Comparison of ENCODE assay signal across 1 cellular context in the genomic region with DNA sequence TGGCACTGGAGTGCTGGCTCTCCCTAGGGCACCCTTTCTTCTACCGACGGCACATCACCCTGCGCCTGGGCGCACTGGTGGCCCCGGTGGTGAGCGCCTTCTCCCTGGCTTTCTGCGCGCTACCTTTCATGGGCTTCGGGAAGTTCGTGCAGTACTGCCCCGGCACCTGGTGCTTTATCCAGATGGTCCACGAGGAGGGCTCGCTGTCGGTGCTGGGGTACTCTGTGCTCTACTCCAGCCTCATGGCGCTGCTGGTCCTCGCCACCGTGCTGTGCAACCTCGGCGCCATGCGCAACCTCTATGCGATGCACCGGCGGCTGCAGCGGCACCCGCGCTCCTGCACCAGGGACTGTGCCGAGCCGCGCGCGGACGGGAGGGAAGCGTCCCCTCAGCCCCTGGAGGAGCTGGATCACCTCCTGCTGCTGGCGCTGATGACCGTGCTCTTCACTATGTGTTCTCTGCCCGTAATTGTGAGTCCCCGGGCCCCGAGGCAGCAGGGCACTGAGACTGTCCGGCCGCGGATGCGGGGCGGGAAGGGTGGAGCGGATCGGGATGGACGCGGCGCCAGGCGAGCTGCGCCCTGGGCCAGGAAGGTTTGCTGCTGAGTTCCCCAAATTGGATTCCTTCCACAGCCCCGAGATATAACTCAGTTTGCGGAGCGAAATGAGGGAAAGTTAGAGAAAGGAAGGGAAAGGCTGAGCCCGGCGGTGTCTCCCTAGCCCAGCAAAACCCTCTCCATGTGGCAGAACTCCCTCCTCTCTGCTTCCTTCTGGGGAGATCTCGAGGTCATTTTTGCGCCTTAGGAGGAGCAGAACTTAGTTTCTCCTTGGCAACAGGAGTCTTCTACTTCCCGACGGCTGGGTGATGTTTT.
TF ChIP-seq lines count a peak whose summit lies in the region.

No MANE protein-coding gene starts in this region.

TF ChIP-seq in SK-N-SH, 30 proteins besides CTCF, POLR2A, EP300 and RAD21 (continued from another document):
- TF ChIP-seq MEF2A (IDR thresholded peaks at IDR 0.05; ENCODE audit: borderline replicate concordance, low read depth) (no peak), CHD2 (IDR thresholded peaks at IDR 0.05; ENCODE audit: low read length, partially characterized antibody) (no peak), SIN3A (IDR thresholded peaks at IDR 0.05; ENCODE audit: borderline replicate concordance, low read depth, low read length) (no peak), JUND (IDR thresholded peaks at IDR 0.05) (no peak), TEAD4 (IDR thresholded peaks at IDR 0.05; ENCODE audit: borderline replicate concordance, insufficient read depth) (no peak), FOXJ3 (CRISPR knock-in tag; IDR thresholded peaks at IDR 0.05) (no peak), FOSL2 (IDR thresholded peaks at IDR 0.05; ENCODE audit: borderline replicate concordance, low read depth) (no peak), NRF1 (IDR thresholded peaks at IDR 0.05; ENCODE audit: low read depth, low read length) (no peak), TCF12 (IDR thresholded peaks at IDR 0.05) (no peak), RFX5 (IDR thresholded peaks at IDR 0.05; ENCODE audit: low read length) (no peak)
- TF ChIP-seq, protein P1, sequence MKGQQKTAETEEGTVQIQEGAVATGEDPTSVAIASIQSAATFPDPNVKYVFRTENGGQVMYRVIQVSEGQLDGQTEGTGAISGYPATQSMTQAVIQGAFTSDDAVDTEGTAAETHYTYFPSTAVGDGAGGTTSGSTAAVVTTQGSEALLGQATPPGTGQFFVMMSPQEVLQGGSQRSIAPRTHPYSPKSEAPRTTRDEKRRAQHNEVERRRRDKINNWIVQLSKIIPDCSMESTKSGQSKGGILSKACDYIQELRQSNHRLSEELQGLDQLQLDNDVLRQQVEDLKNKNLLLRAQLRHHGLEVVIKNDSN (IDR thresholded peaks at IDR 0.05; ENCODE audit: borderline replicate concordance, low read depth): no peak
- TF ChIP-seq, protein P2, sequence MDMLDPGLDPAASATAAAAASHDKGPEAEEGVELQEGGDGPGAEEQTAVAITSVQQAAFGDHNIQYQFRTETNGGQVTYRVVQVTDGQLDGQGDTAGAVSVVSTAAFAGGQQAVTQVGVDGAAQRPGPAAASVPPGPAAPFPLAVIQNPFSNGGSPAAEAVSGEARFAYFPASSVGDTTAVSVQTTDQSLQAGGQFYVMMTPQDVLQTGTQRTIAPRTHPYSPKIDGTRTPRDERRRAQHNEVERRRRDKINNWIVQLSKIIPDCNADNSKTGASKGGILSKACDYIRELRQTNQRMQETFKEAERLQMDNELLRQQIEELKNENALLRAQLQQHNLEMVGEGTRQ (IDR thresholded peaks at IDR 0.05; ENCODE audit: borderline replicate concordance, low read depth, low read length): no peak
TF ChIP-seq in SK-N-SH: peak in this region for 0.
